In genomic region chr1:196400478-196401453, GRCh38 we compare ENCODE assay signal across 1 cellular context.
TF ChIP-seq lines count a peak whose summit lies in the region.

No MANE protein-coding gene starts in this region.

TF ChIP-seq in HepG2, 621 proteins besides CTCF, POLR2A, EP300 and RAD21 (continued from another document and continues in another):
- TF ChIP-seq FOXO1 (CRISPR knock-in tag; IDR thresholded peaks at IDR 0.05) (peak; percentile 86; the same call in 1 of the 2 replicates), ZNF605 (CRISPR knock-in tag; IDR thresholded peaks at IDR 0.05) (no peak), HNF1A (IDR thresholded peaks at IDR 0.05; ENCODE audit: low read depth) (no peak), HNF1A (CRISPR knock-in tag; IDR thresholded peaks at IDR 0.05; ENCODE audit: borderline replicate concordance) (peak; percentile 37; the same call in 1 of the 2 replicates), THAP11 (CRISPR knock-in tag; IDR thresholded peaks at IDR 0.05) (0 out of 2 replicates have a peak, but pooled peaks have one; percentile 24), MAFK (conservative IDR thresholded peaks at IDR 0.05 in 1 of 2, IDR thresholded peaks at IDR 0.05 in 1 of 2; ENCODE audit: low read length in 2 of 2) (peak; percentile 25 to 63; a peak in 3 of 4 replicates), ARID5B (CRISPR knock-in tag; IDR thresholded peaks at IDR 0.05) (peak; percentile 81), ZNF431 (CRISPR knock-in tag; IDR thresholded peaks at IDR 0.05; ENCODE audit: borderline replicate concordance, low read depth) (no peak), ZNF343 (CRISPR knock-in tag; IDR thresholded peaks at IDR 0.05) (0 out of 2 replicates have a peak, but pooled peaks have one; percentile 50), ZNF607 (CRISPR knock-in tag; IDR thresholded peaks at IDR 0.05; ENCODE audit: borderline replicate concordance) (no peak), ZNF841 (CRISPR knock-in tag; IDR thresholded peaks at IDR 0.05; ENCODE audit: borderline replicate concordance) (no peak), ZNF383 (CRISPR knock-in tag; IDR thresholded peaks at IDR 0.05; ENCODE audit: borderline replicate concordance) (no peak), TBX2 (CRISPR knock-in tag; IDR thresholded peaks at IDR 0.05; ENCODE audit: borderline replicate concordance) (peak; percentile 52; the same call in 1 of the 2 replicates), FOXK1 (CRISPR knock-in tag; IDR thresholded peaks at IDR 0.05; ENCODE audit: borderline replicate concordance, low read depth) (peak; percentile 52; the same call in 1 of the 2 replicates), TEAD3 (CRISPR knock-in tag; optimal IDR thresholded peaks at IDR 0.05; ENCODE audit: borderline replicate concordance) (peak; percentile 57), IKZF5 (CRISPR knock-in tag; IDR thresholded peaks at IDR 0.05) (no peak), HNF1B (CRISPR knock-in tag; IDR thresholded peaks at IDR 0.05) (peak; percentile 61; the same call in 1 of the 2 replicates), ZNF264 (CRISPR knock-in tag; IDR thresholded peaks at IDR 0.05) (peak; percentile 61; the same call in 1 of the 2 replicates), BRCA1 (CRISPR knock-in tag; IDR thresholded peaks at IDR 0.05) (no peak), ZBTB42 (CRISPR knock-in tag; IDR thresholded peaks at IDR 0.05) (no peak), BCL6 (CRISPR knock-in tag; IDR thresholded peaks at IDR 0.05) (peak; percentile 68), HOMEZ (CRISPR knock-in tag; IDR thresholded peaks at IDR 0.05; ENCODE audit: low read depth) (peak; percentile 88), ZNF784 (CRISPR knock-in tag; IDR thresholded peaks at IDR 0.05; ENCODE audit: borderline replicate concordance) (no peak), CBX1 (IDR thresholded peaks at IDR 0.05; ENCODE audit: low read depth) (no peak), TCF7 (IDR thresholded peaks at IDR 0.05; ENCODE audit: low read depth) (0 out of 2 replicates have a peak, but pooled peaks have one; percentile 45), MIXL1 (CRISPR knock-in tag; IDR thresholded peaks at IDR 0.05) (0 out of 2 replicates have a peak, but pooled peaks have one; percentile 52), PCBP2 (optimal IDR thresholded peaks at IDR 0.05; ENCODE audit: low read depth, low read length, poor library complexity, severe bottlenecking) (no peak), HNRNPK (IDR thresholded peaks at IDR 0.05; ENCODE audit: low read depth, low read length, poor library complexity, severe bottlenecking) (no peak), ZNF101 (CRISPR knock-in tag; IDR thresholded peaks at IDR 0.05; ENCODE audit: borderline replicate concordance, low read depth) (0 out of 2 replicates have a peak, but pooled peaks have one; percentile 29), ZNF609 (CRISPR knock-in tag; IDR thresholded peaks at IDR 0.05; ENCODE audit: borderline replicate concordance) (peak; percentile 57; the same call in 1 of the 2 replicates), TOE1 (CRISPR knock-in tag; IDR thresholded peaks at IDR 0.05) (no peak), ZBED4 (CRISPR knock-in tag; IDR thresholded peaks at IDR 0.05; ENCODE audit: borderline replicate concordance) (no peak), NR2F6 (IDR thresholded peaks at IDR 0.05) (peak; percentile 82), NR2F6 (CRISPR knock-in tag; IDR thresholded peaks at IDR 0.05) (peak; percentile 87), SIX1 (CRISPR knock-in tag; IDR thresholded peaks at IDR 0.05; ENCODE audit: borderline replicate concordance) (0 out of 2 replicates have a peak, but pooled peaks have one; percentile 3)
